In genomic region chr9:132712753-132713152, GRCh38 we compare ENCODE assay signal across 24 cellular contexts. TPM values are rescaled to one million over a fixed set of nuclear protein-coding genes. Genes with fewer than 3 reads are reported as not detected.
DNase-seq lines count a peak whose midpoint lies in the region; ATAC-seq lines count a peak whose summit lies in the region.
"Had no signal": no experiment of that assay in that cellular context is flagged by ENCODE, and none has a peak within 500 bp of the region (broad histone marks: within the 10 kb centered on the region; RNA-seq: fewer than 3 reads in every experiment).

No MANE protein-coding gene starts in this region.

- H3K9me3 Mint-ChIP-seq in activated T-cell treated with anti-CD3 and anti-CD28 coated beads, Interleukin-2, amount 50 U/mL, for 72 hours: no peaks in the 10 kb centered on the region
- H3K9me3 Mint-ChIP-seq in activated T-helper 17 cell treated with anti-CD3 and anti-CD28 coated beads, Interleukin-2, amount 50 U/mL, for 72 hours: no peaks in the 10 kb centered on the region
- H3K9me3 Mint-ChIP-seq in stimulated activated effector memory CD8-positive, alpha-beta T cell treated with anti-CD3 and anti-CD28 coated beads, Interleukin-12 subunit alpha, Interleukin-12 subunit beta, amount 100 ng/mL, for 72 hours: no peaks in the 10 kb centered on the region
- H3K9me3 Mint-ChIP-seq: CD4-positive, alpha-beta memory T cell; CD4-positive, CD25-positive, alpha-beta regulatory T cell had no signal

- DNase-seq in activated T-cell treated with anti-CD3 and anti-CD28 coated beads, Interleukin-2, amount 50 U/mL, for 72 hours: no peak
- DNase-seq in activated T-cell treated with anti-CD3 and anti-CD28 coated beads, Interleukin-2, amount 50 U/mL, for 1 hour: no peak
- DNase-seq in LHCN-M2 (ENCODE audit: low read depth) (peak; percentile 7), GM19238 (ENCODE audit: insufficient read length, low spot score) (no peak), dedifferentiated amniotic fluid mesenchymal stem cell (ENCODE audit: extremely low spot score) (no peak)
- no peak for DNase-seq in stimulated activated effector memory CD8-positive, alpha-beta T cell treated with anti-CD3 and anti-CD28 coated beads, Interleukin-12 subunit alpha, Interleukin-12 subunit beta, amount 100 ng/mL, for 72 hours (ENCODE audit: low spot score in 2 of 2)
- DNase-seq: 8988T; ACHN; BE2C; C1 segment of cervical spinal cord; CD4-positive, alpha-beta memory T cell; CD4-positive, CD25-positive, alpha-beta regulatory T cell; CD8-positive, alpha-beta memory T cell; COR-L47; DMS 273 treated with DMSO at 0.1 percent for 48 hours; DMS153; DMS53; DMS79; DND-41; EL; GDM1 had no signal

- H3K27me3 Mint-ChIP-seq in activated T-cell treated with anti-CD3 and anti-CD28 coated beads, Interleukin-2, amount 50 U/mL, for 72 hours (ENCODE audit: low read depth): peaks cover 8% of the 10 kb centered on the region
- peaks cover 13% of the 10 kb centered on the region for H3K27me3 Mint-ChIP-seq in activated T-helper 17 cell treated with anti-CD3 and anti-CD28 coated beads, Interleukin-2, amount 50 U/mL, for 72 hours

- no peaks in the 10 kb centered on the region for H3K36me3 Mint-ChIP-seq in activated T-cell treated with anti-CD3 and anti-CD28 coated beads, Interleukin-2, amount 50 U/mL, for 72 hours (ENCODE audit: insufficient read depth in 2 of 2)
- H3K36me3 Mint-ChIP-seq in activated T-helper 17 cell treated with anti-CD3 and anti-CD28 coated beads, Interleukin-2, amount 50 U/mL, for 72 hours (ENCODE audit: low read depth): no peaks in the 10 kb centered on the region
- H3K36me3 Mint-ChIP-seq in stimulated activated effector memory CD8-positive, alpha-beta T cell treated with anti-CD3 and anti-CD28 coated beads, Interleukin-12 subunit alpha, Interleukin-12 subunit beta, amount 100 ng/mL, for 72 hours: no peaks in the 10 kb centered on the region
- H3K36me3 Mint-ChIP-seq: CD14-positive monocyte; CD4-positive, alpha-beta memory T cell; CD4-positive, CD25-positive, alpha-beta regulatory T cell; CD8-positive, alpha-beta memory T cell had no signal

- ATAC-seq in activated T-cell treated with anti-CD3 and anti-CD28 coated beads, Interleukin-2, amount 50 U/mL, for 72 hours (replicated peaks in 1 of 2): peak; percentile 66 to 67
- ATAC-seq in activated T-helper 17 cell treated with anti-CD3 and anti-CD28 coated beads, Interleukin-2, amount 50 U/mL, for 72 hours (replicated peaks): peak; percentile 53
- ATAC-seq in stimulated activated effector memory CD8-positive, alpha-beta T cell treated with anti-CD3 and anti-CD28 coated beads, Interleukin-12 subunit alpha, Interleukin-12 subunit beta, amount 100 ng/mL, for 72 hours: peak; percentile 78
- ATAC-seq: GM12878 had no signal

- no peaks in the 10 kb centered on the region for H3K4me1 Mint-ChIP-seq in activated T-cell treated with anti-CD3 and anti-CD28 coated beads, Interleukin-2, amount 50 U/mL, for 72 hours (ENCODE audit: low read depth)
- no peaks in the 10 kb centered on the region for H3K4me1 Mint-ChIP-seq in activated T-helper 17 cell treated with anti-CD3 and anti-CD28 coated beads, Interleukin-2, amount 50 U/mL, for 72 hours
- no peaks in the 10 kb centered on the region for H3K4me1 Mint-ChIP-seq in stimulated activated effector memory CD8-positive, alpha-beta T cell treated with anti-CD3 and anti-CD28 coated beads, Interleukin-12 subunit alpha, Interleukin-12 subunit beta, amount 100 ng/mL, for 72 hours
- H3K4me1 Mint-ChIP-seq: CD14-positive monocyte; CD4-positive, alpha-beta memory T cell; CD8-positive, alpha-beta memory T cell had no signal

- no peak overlapping the region for H3K27ac Mint-ChIP-seq in activated T-cell treated with anti-CD3 and anti-CD28 coated beads, Interleukin-2, amount 50 U/mL, for 72 hours
- H3K27ac Mint-ChIP-seq in activated T-helper 17 cell treated with anti-CD3 and anti-CD28 coated beads, Interleukin-2, amount 50 U/mL, for 72 hours: no peak overlapping the region
- no peak overlapping the region for H3K27ac Mint-ChIP-seq in stimulated activated effector memory CD8-positive, alpha-beta T cell treated with anti-CD3 and anti-CD28 coated beads, Interleukin-12 subunit alpha, Interleukin-12 subunit beta, amount 100 ng/mL, for 72 hours
- H3K27ac Mint-ChIP-seq: CD14-positive monocyte; CD4-positive, alpha-beta memory T cell; CD4-positive, CD25-positive, alpha-beta regulatory T cell; CD8-positive, alpha-beta memory T cell had no signal

- no peak overlapping the region for H3K4me3 Mint-ChIP-seq in activated T-cell treated with anti-CD3 and anti-CD28 coated beads, Interleukin-2, amount 50 U/mL, for 72 hours
- no peak overlapping the region for H3K4me3 Mint-ChIP-seq in activated T-helper 17 cell treated with anti-CD3 and anti-CD28 coated beads, Interleukin-2, amount 50 U/mL, for 72 hours
- H3K4me3 Mint-ChIP-seq in stimulated activated effector memory CD8-positive, alpha-beta T cell treated with anti-CD3 and anti-CD28 coated beads, Interleukin-12 subunit alpha, Interleukin-12 subunit beta, amount 100 ng/mL, for 72 hours: no peak overlapping the region
- H3K4me3 Mint-ChIP-seq: CD14-positive monocyte; CD4-positive, alpha-beta memory T cell; CD4-positive, CD25-positive, alpha-beta regulatory T cell; CD8-positive, alpha-beta memory T cell had no signal

RNA-seq across cellular contexts. Expression of gene GTF3C4, which starts 42.5 kb away (rescaled TPM):
- total RNA-seq in activated T-cell treated with anti-CD3 and anti-CD28 coated beads, Interleukin-2, amount 50 U/mL, for 72 hours: 10 to 100 TPM; 13.8 to 16.0 TPM
- total RNA-seq in LHCN-M2 (2014; rRNA removed): 14.5 and 15.3 TPM in 2 replicates
- polyA plus RNA-seq in LHCN-M2 (2012): 5.2 TPM
- 10 to 100 TPM; 13.0 to 19.1 TPM for total RNA-seq in activated T-helper 17 cell treated with anti-CD3 and anti-CD28 coated beads, Interleukin-2, amount 50 U/mL, for 72 hours

RNA-seq across cellular contexts. Expression of gene DDX31, which starts 43.0 kb away (rescaled TPM):
- 10 to 100 TPM; 13.9 to 16.7 TPM for total RNA-seq in activated T-cell treated with anti-CD3 and anti-CD28 coated beads, Interleukin-2, amount 50 U/mL, for 72 hours
- 21.0 and 23.1 TPM in 2 replicates for total RNA-seq in LHCN-M2 (2014; rRNA removed)
- 8.3 TPM for polyA plus RNA-seq in LHCN-M2 (2012)
- total RNA-seq in activated T-helper 17 cell treated with anti-CD3 and anti-CD28 coated beads, Interleukin-2, amount 50 U/mL, for 72 hours: 10 to 100 TPM; 12.7 to 23.0 TPM
